ENCODE assay signal across 8 cellular contexts in the genomic region with DNA sequence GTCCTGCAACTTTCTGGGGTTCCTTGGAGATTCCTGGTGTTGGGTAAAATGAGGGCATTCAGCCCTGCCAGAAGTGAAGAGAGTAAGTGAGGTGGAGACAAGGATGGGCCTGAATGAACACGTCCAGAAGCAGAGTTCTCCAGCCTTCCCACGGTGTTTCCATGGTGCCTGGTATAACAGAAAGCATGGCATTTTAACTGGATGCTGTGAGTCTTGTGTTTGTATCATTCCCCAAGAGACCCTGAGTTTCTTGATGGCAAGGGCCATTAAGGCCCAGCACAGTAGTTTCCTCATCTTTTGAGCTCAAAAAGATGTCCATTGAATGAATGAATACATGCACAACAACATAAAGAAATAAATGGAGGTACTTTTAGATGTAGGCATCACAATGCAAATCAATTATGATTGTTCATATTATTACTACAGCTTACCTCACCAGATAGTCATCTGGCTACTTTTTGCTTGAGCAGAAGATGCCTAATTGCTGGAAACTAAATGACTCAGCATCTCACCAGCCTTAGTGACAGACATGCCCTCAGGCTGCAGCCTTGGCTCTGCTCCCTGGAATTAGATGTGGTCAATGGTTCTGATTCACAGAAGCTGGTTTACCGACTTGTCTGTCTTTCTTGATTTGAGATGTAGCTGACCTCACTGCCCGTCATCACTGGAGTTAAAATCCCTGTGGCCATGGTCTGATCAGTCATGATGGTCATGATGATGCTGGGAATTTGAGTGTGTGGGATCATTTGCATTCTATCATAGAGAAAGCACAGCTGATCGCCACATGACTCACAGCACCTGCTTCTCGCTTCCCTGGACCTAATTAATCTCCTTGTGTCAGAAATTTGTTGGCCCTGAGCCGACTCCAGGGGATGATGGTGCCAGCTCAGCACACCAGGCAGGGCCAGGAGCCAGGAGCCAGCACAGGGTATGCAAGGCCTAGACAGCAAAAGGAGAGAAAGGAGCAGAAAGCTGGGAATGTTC.
DNase-seq lines count a peak whose midpoint lies in the region; ATAC-seq and TF ChIP-seq lines count a peak whose summit lies in the region.

No MANE protein-coding gene starts in this region.

- no peak overlapping the region for H3K4me3 Mint-ChIP-seq in WTC11

- H3K79me2 ChIP-seq in trophoblast cell (ENCODE audit: control insufficient read depth, insufficient read depth, low read length, poor library complexity): no peaks in the 10 kb centered on the region

- no peak overlapping the region for H2AK5ac ChIP-seq in trophoblast cell (ENCODE audit: low read length)

- H3K27ac ChIP-seq in trophoblast cell (ENCODE audit: low read depth, low read length) (peak overlapping the region; percentile 29), upper lobe of right lung (no peak overlapping the region), testis (no peak overlapping the region)

- peak overlapping the region; percentile 30 for H3K18ac ChIP-seq in trophoblast cell (ENCODE audit: low read length)

- H3K27me3 Mint-ChIP-seq in WTC11 (ENCODE audit: low read depth): no peaks in the 10 kb centered on the region

- no peak overlapping the region for H3K23ac ChIP-seq in trophoblast cell (ENCODE audit: low read length)

- peak overlapping the region; percentile 34 for H3K14ac ChIP-seq in trophoblast cell (ENCODE audit: low read length)

- peak; percentile 46 for DNase-seq in DMS 273 treated with DMSO at 0.1 percent for 48 hours (lab: John Stamatoyannopoulos, UW)
- peak; percentile 98 for DNase-seq in astrocyte of the hippocampus (ENCODE audit: low read depth, low spot score)
- peak; percentile 91 to 92 for DNase-seq in trophoblast cell
- DNase-seq in WTC11 (ENCODE audit: low spot score): no peak
- no peak for DNase-seq in upper lobe of right lung
- no peak for DNase-seq in testis

- H4K12ac ChIP-seq in trophoblast cell (ENCODE audit: low read depth, low read length): no peak overlapping the region

- H2BK120ac ChIP-seq in trophoblast cell (ENCODE audit: insufficient read depth, low read length, poor library complexity): peak overlapping the region; percentile 55

- H3K9me3 Mint-ChIP-seq in WTC11: peaks cover 32% of the 10 kb centered on the region

- H3K9ac ChIP-seq in trophoblast cell (ENCODE audit: low read length): no peak overlapping the region

- H3K36me3 ChIP-seq in trophoblast cell (ENCODE audit: control insufficient read depth in 1 of 2, insufficient read depth in 2 of 2, low read length in 2 of 2) (no peaks in the 10 kb centered on the region), upper lobe of right lung (no peaks in the 10 kb centered on the region), testis (ENCODE audit: low read depth, missing control alignments) (no peaks in the 10 kb centered on the region)

- no peak for TF ChIP-seq POLR2A in testis (IDR thresholded peaks at IDR 0.05)

- no peak overlapping the region for H2AFZ ChIP-seq in trophoblast cell (ENCODE audit: insufficient read depth, low read length, poor library complexity)

- H3K27me3 ChIP-seq in trophoblast cell (ENCODE audit: insufficient read depth, low read length): no peaks in the 10 kb centered on the region
- H3K27me3 ChIP-seq in upper lobe of right lung: no peaks in the 10 kb centered on the region
- no peaks in the 10 kb centered on the region for H3K27me3 ChIP-seq in testis

- no peak overlapping the region for H3K27ac Mint-ChIP-seq in WTC11

- WGBS in trophoblast cell (ENCODE audit: extremely low coverage, insufficient coverage, insufficient read length): no CpG with 5 or more reads among the region's 7 CpGs
- 84 to 86% methylated on average over 4 to 7 of the region's 7 CpGs for WGBS in testis, 2 donors

- CTCF ChIA-PET in WTC11 (lab: Charles Lee): interaction anchor here (2.0 kb wide), 1 partner anchor 10 kb away, joined by 7 read pairs; no protein-coding TSS in a partner anchor

- H3K9me3 ChIP-seq in trophoblast cell (ENCODE audit: insufficient read depth, low read depth, low read length) (no peaks in the 10 kb centered on the region), upper lobe of right lung (no peaks in the 10 kb centered on the region), testis (no peaks in the 10 kb centered on the region)

- ATAC-seq in GM19452 (IDR thresholded peaks at IDR 0.05; ENCODE audit: unreplicated experiment): peak; percentile 82
- ATAC-seq in HG03469 (IDR thresholded peaks at IDR 0.05; ENCODE audit: unreplicated experiment): peak; percentile 93
- ATAC-seq in WTC11: no peak
- no peak for ATAC-seq in upper lobe of right lung

- peak overlapping the region; percentile 42 for H4K91ac ChIP-seq in trophoblast cell (ENCODE audit: low read depth, low read length)

- peaks cover 25% of the 10 kb centered on the region for H3K36me3 Mint-ChIP-seq in WTC11

- no peak overlapping the region for H2BK5ac ChIP-seq in trophoblast cell (ENCODE audit: low read depth, low read length, poor library complexity)

- intact Hi-C loops in upper lobe of right lung (cut with DNase I): no loop called here
- intact Hi-C loops in testis (cut with DNase I; ENCODE audit: low total_unique reads): no loop called here

- peaks cover 4% of the 10 kb centered on the region for H3K79me1 ChIP-seq in trophoblast cell (ENCODE audit: low read length)

- H3K4me1 Mint-ChIP-seq in WTC11: peaks cover 22% of the 10 kb centered on the region

- POLR2A ChIA-PET in WTC11 (lab: Charles Lee): no interaction called here

- H3K4me1 ChIP-seq in trophoblast cell (ENCODE audit: control insufficient read depth in 1 of 2, insufficient read depth in 2 of 2, low read length in 2 of 2) (peaks cover 5 to 9% of the 10 kb centered on the region in 2 experiments), upper lobe of right lung (no peaks in the 10 kb centered on the region), testis (no peaks in the 10 kb centered on the region)

- no peak overlapping the region for H4K8ac ChIP-seq in trophoblast cell (ENCODE audit: low read depth, low read length)

- no peak overlapping the region for H3K4me2 ChIP-seq in trophoblast cell (ENCODE audit: low read length)

- TF ChIP-seq CTCF in WTC11 (IDR thresholded peaks at IDR 0.05): no peak
- no peak for TF ChIP-seq CTCF in upper lobe of right lung (IDR thresholded peaks at IDR 0.05)
- TF ChIP-seq CTCF in testis (IDR thresholded peaks at IDR 0.05): no peak

- H3K4me3 ChIP-seq in trophoblast cell (ENCODE audit: low read depth, low read length) (no peak overlapping the region), upper lobe of right lung (no peak overlapping the region), testis (no peak overlapping the region)

- no peak overlapping the region for H3K4ac ChIP-seq in trophoblast cell (ENCODE audit: low read depth, low read length)

- H2BK12ac ChIP-seq in trophoblast cell (ENCODE audit: low read length): peak overlapping the region; percentile 42

TF ChIP-seq in WTC11, 78 proteins besides CTCF, POLR2A, EP300 and RAD21 (continues in another document):
- TF ChIP-seq MAX (CRISPR knock-in tag; IDR thresholded peaks at IDR 0.05) (no peak), NFYB (CRISPR knock-in tag; conservative IDR thresholded peaks at IDR 0.05; ENCODE audit: low read depth) (no peak), FOXJ3 (CRISPR knock-in tag; IDR thresholded peaks at IDR 0.05; ENCODE audit: borderline replicate concordance) (no peak), CREM (CRISPR knock-in tag; IDR thresholded peaks at IDR 0.05) (no peak), ATF6 (CRISPR knock-in tag; IDR thresholded peaks at IDR 0.05) (no peak), NFE2L1 (CRISPR knock-in tag; IDR thresholded peaks at IDR 0.05) (no peak), JUN (CRISPR knock-in tag; IDR thresholded peaks at IDR 0.05) (no peak), E2F4 (CRISPR knock-in tag; IDR thresholded peaks at IDR 0.05; ENCODE audit: borderline replicate concordance, low read depth) (no peak), JAZF1 (CRISPR knock-in tag; IDR thresholded peaks at IDR 0.05) (no peak)

Comparison
In these comparisons a context has a peak if more than half of its experiments do, and no peak if none do; other contexts are left out.
1. DNase-seq: peak in DMS 273 treated with DMSO at 0.1 percent for 48 hours (single experiment), astrocyte of the hippocampus (single experiment) and trophoblast cell (2 of 2); none in WTC11 (single experiment), upper lobe of right lung (single experiment) and testis (single experiment).
2. ATAC-seq: peak in GM19452 (single experiment) and HG03469 (single experiment); none in WTC11 (single experiment) and upper lobe of right lung (single experiment).